ENCODE assay signal across 22 cellular contexts in the genomic region with DNA sequence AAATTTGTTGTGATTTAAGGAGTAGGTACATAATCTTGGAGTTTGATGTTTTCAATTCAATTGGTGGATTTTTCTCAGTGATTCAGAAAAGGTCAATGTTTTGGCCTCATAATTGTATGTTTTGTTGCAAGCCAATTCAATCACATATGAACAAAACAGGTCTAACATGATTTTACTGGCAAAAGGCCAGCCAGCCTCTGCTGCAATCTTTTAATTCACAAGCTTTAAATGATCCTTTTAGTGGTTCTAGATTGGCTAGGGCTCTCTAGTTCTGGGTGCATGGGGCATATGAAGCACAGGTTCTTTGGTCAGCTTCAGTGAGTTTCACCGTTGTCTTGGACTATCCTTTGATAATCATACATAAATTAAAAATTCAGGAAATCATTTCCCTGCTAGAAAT. TPM values are rescaled to one million over a fixed set of nuclear protein-coding genes. Genes with fewer than 3 reads are reported as not detected.
"Had no signal": no experiment of that assay in that cellular context is flagged by ENCODE, and none has a peak within 500 bp of the region (broad histone marks: within the 10 kb centered on the region; RNA-seq: fewer than 3 reads in every experiment).

No MANE protein-coding gene starts in this region.

- ATAC-seq: activated CD4-positive, CD25-positive, alpha-beta regulatory T cell treated with anti-CD3 and anti-CD28 coated beads, Interleukin-2, amount 50 U/mL, for 24 hours; effector memory CD8-positive, alpha-beta T cell; gastroesophageal sphincter; heart right ventricle; left lobe of liver; mucosa of descending colon; naive thymus-derived CD4-positive, alpha-beta T cell; stimulated activated effector memory CD8-positive, alpha-beta T cell treated with anti-CD3 and anti-CD28 coated beads, Interleukin-12 subunit alpha, Interleukin-12 subunit beta, amount 100 ng/mL, for 72 hours had no signal

- H3K4me3 Mint-ChIP-seq: activated naive CD8-positive, alpha-beta T cell treated with anti-CD3 and anti-CD28 coated beads, Interleukin-2, amount 10 ng/mL, durations not matched to agents 7 days and 5 days; dendritic cell treated with granulocyte-macrophage colony-stimulating factor and Interleukin-4, amounts not matched to agents 40 ng/mL and 50 ng/mL, for 4 days; effector memory CD8-positive, alpha-beta T cell; naive thymus-derived CD4-positive, alpha-beta T cell; stimulated activated effector memory CD8-positive, alpha-beta T cell treated with anti-CD3 and anti-CD28 coated beads, Interleukin-12 subunit alpha, Interleukin-12 subunit beta, amount 100 ng/mL, for 72 hours had no signal

- DNase-seq: activated CD4-positive, alpha-beta T cell treated with anti-CD3 and anti-CD28 coated beads, Interleukin-2, amount 50 U/mL, for 1 hour; activated CD8-positive, alpha-beta memory T cell treated with anti-CD3 and anti-CD28 coated beads for 24 hours; activated naive CD8-positive, alpha-beta T cell treated with anti-CD3 and anti-CD28 coated beads, Interleukin-2, amount 10 ng/mL, durations not matched to agents 7 days and 5 days; aorta; effector memory CD8-positive, alpha-beta T cell; heart right ventricle; islet precursor cell; naive thymus-derived CD4-positive, alpha-beta T cell; ovary; sigmoid colon; T1000 had no signal

- H3K9me3 Mint-ChIP-seq: activated naive CD8-positive, alpha-beta T cell treated with anti-CD3 and anti-CD28 coated beads, Interleukin-2, amount 10 ng/mL, durations not matched to agents 7 days and 5 days; dendritic cell treated with granulocyte-macrophage colony-stimulating factor and Interleukin-4, amounts not matched to agents 40 ng/mL and 50 ng/mL, for 4 days; effector memory CD8-positive, alpha-beta T cell; naive thymus-derived CD4-positive, alpha-beta T cell; stimulated activated effector memory CD8-positive, alpha-beta T cell treated with anti-CD3 and anti-CD28 coated beads, Interleukin-12 subunit alpha, Interleukin-12 subunit beta, amount 100 ng/mL, for 72 hours had no signal

- H3K27ac ChIP-seq: breast epithelium, gastroesophageal sphincter, heart right ventricle, ovary, sigmoid colon had no signal

- H3K36me3 Mint-ChIP-seq: activated naive CD8-positive, alpha-beta T cell treated with anti-CD3 and anti-CD28 coated beads, Interleukin-2, amount 10 ng/mL, durations not matched to agents 7 days and 5 days; naive thymus-derived CD4-positive, alpha-beta T cell; stimulated activated effector memory CD8-positive, alpha-beta T cell treated with anti-CD3 and anti-CD28 coated beads, Interleukin-12 subunit alpha, Interleukin-12 subunit beta, amount 100 ng/mL, for 72 hours had no signal

- H3K4me1 Mint-ChIP-seq: activated naive CD8-positive, alpha-beta T cell treated with anti-CD3 and anti-CD28 coated beads, Interleukin-2, amount 10 ng/mL, durations not matched to agents 7 days and 5 days; naive thymus-derived CD4-positive, alpha-beta T cell; stimulated activated effector memory CD8-positive, alpha-beta T cell treated with anti-CD3 and anti-CD28 coated beads, Interleukin-12 subunit alpha, Interleukin-12 subunit beta, amount 100 ng/mL, for 72 hours had no signal

- H3K27ac Mint-ChIP-seq: activated naive CD8-positive, alpha-beta T cell treated with anti-CD3 and anti-CD28 coated beads, Interleukin-2, amount 10 ng/mL, durations not matched to agents 7 days and 5 days; dendritic cell treated with granulocyte-macrophage colony-stimulating factor and Interleukin-4, amounts not matched to agents 40 ng/mL and 50 ng/mL, for 4 days; effector memory CD8-positive, alpha-beta T cell; naive thymus-derived CD4-positive, alpha-beta T cell; stimulated activated effector memory CD8-positive, alpha-beta T cell treated with anti-CD3 and anti-CD28 coated beads, Interleukin-12 subunit alpha, Interleukin-12 subunit beta, amount 100 ng/mL, for 72 hours had no signal

- H3K27me3 Mint-ChIP-seq: activated naive CD8-positive, alpha-beta T cell treated with anti-CD3 and anti-CD28 coated beads, Interleukin-2, amount 10 ng/mL, durations not matched to agents 7 days and 5 days; dendritic cell treated with granulocyte-macrophage colony-stimulating factor and Interleukin-4, amounts not matched to agents 40 ng/mL and 50 ng/mL, for 4 days; effector memory CD8-positive, alpha-beta T cell; naive thymus-derived CD4-positive, alpha-beta T cell had no signal

RNA-seq across cellular contexts. Expression of a gene that starts 19.2 kb away (rescaled TPM):
- total RNA-seq: activated naive CD8-positive, alpha-beta T cell treated with anti-CD3 and anti-CD28 coated beads, Interleukin-2, amount 10 ng/mL, durations not matched to agents 7 days and 5 days; aorta; cerebellum; heart right ventricle; lung microvascular endothelial cell; naive thymus-derived CD4-positive, alpha-beta T cell; sigmoid colon had no signal

RNA-seq across cellular contexts. Expression of a gene that starts 45.6 kb away (rescaled TPM):
- total RNA-seq: activated naive CD8-positive, alpha-beta T cell treated with anti-CD3 and anti-CD28 coated beads, Interleukin-2, amount 10 ng/mL, durations not matched to agents 7 days and 5 days; aorta; breast epithelium; cerebellum; epithelial cell of proximal tubule; gastroesophageal sphincter; heart right ventricle; left lobe of liver; lung microvascular endothelial cell; mucosa of descending colon; naive thymus-derived CD4-positive, alpha-beta T cell; ovary; sigmoid colon; urinary bladder had no signal
